In the genomic region with DNA sequence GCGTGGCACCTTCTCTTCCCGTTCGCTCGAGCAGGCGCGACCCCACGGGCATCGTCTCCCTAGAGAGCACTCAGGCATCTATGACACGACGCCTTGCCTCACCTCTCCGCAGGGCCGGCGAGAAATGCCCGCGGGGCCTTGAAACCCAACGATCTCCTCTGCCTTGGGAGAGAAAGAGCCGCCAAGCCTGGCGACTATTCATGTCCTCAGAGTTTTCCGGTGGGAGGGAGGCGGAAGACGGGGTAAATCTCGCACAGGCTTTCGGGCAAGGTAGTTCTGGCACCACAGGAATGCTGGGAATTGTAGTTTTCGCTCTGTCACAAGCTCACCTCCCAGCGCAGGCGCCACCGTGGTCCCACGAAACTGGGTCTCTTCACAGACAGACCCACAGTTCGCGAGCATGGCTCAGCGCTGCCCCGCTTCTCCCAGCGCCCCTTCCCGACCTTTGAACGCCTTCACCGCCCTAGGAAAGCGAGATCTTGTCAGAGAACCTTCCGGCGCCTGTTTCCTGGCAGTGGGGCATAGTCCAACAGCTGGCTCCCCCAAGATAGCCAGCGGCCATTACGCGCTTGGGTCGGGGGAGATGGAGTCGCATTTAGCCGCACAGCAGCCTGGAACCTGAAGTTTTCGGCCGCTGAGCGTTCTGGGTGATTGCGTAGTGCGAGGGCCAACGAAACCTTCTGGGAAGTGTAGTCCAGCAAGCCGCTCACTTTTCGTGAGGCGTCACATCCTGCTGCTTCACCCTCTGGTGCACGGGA, we compare ENCODE assay signal across 8 cellular contexts. TPM values are rescaled to one million over a fixed set of nuclear protein-coding genes. Genes with fewer than 3 reads are reported as not detected.
A peak's percentile ranks its signal among the peaks of the same experiment; 100 is the strongest.
DNase-seq lines count a peak whose midpoint lies in the region; ATAC-seq and TF ChIP-seq lines count a peak whose summit lies in the region.

A gene with protein sequence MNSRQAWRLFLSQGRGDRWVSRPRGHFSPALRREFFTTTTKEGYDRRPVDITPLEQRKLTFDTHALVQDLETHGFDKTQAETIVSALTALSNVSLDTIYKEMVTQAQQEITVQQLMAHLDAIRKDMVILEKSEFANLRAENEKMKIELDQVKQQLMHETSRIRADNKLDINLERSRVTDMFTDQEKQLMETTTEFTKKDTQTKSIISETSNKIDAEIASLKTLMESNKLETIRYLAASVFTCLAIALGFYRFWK (minus strand): TSS at position 597 of the 758 bp plus-strand sequence. CDS start 395 bp downstream, at position 202.

- ATAC-seq in GM18498 (IDR thresholded peaks at IDR 0.05; ENCODE audit: unreplicated experiment): peak; percentile 90
- ATAC-seq in HG02938 (IDR thresholded peaks at IDR 0.05; ENCODE audit: unreplicated experiment): peak; percentile 92
- ATAC-seq in left ventricle myocardium superior: peak; percentile 98

- H3K9me3 ChIP-seq in prostate gland: no peaks in the 10 kb centered on the region

- H3K36me3 ChIP-seq in prostate gland (no peaks in the 10 kb centered on the region), urinary bladder (ENCODE audit: insufficient read depth) (no peaks in the 10 kb centered on the region)

- H3K27ac ChIP-seq in angular gyrus (ENCODE audit: low read depth, low read length) (peak within 1 kb of the TSS; percentile 100), prostate gland (peak within 1 kb of the TSS; percentile 96 to 97), urinary bladder (ENCODE audit: low read depth) (peak within 1 kb of the TSS; percentile 99)

- H3K4me3 ChIP-seq in prostate gland: peak within 1 kb of the TSS; percentile 72
- peak within 1 kb of the TSS; percentile 60 for H3K4me3 ChIP-seq in urinary bladder (ENCODE audit: low read depth, low read length)

- DNase-seq in NCI-H187 (lab: John Stamatoyannopoulos, UW) (peak; percentile 94 to 97), T-helper 2 cell (peak; percentile 73 to 99 (median 91)), left ventricle myocardium superior (peak; percentile 94), prostate gland (ENCODE audit: low spot score) (peak; percentile 98)

- under 1% methylated on average over 41 of the region's 55 CpGs for WGBS in prostate gland
- under 1% methylated on average over 55 of the region's 55 CpGs for WGBS in urinary bladder

- H3K4me1 ChIP-seq in prostate gland (replicated peaks) (peaks cover 12% of the 10 kb centered on the region), urinary bladder (ENCODE audit: insufficient read depth) (peaks cover 2% of the 10 kb centered on the region)

- TF ChIP-seq POLR2A in prostate gland (IDR thresholded peaks at IDR 0.05): peak; percentile 81

- TF ChIP-seq CTCF in prostate gland (IDR thresholded peaks at IDR 0.05): peak in 2 of 4 experiments; percentile 38 to 42

- intact Hi-C loops in left ventricle myocardium superior (cut with micrococcal nuclease): no loop called here
- intact Hi-C loops in prostate gland (cut with DNase I): loop anchor here (2.0 to 5.0 kb wide), 2 partner anchors 93 to 384 kb away; a partner anchor contains a TSS

- no peaks in the 10 kb centered on the region for H3K27me3 ChIP-seq in prostate gland (replicated peaks; ENCODE audit: insufficient read depth)

RNA-seq across cellular contexts. Expression of the gene that starts here (rescaled TPM):
- total RNA-seq in left ventricle myocardium superior (21.0 TPM), prostate gland (10 to 100 TPM; 43.8 to 48.2 TPM), urinary bladder (86.0 TPM)
- 33.9 TPM for polyA plus RNA-seq in urinary bladder

Comparison
In these comparisons a context has a peak if more than half of its experiments do, and no peak if none do; other contexts are left out.
1. Peak in every context shown above with its lines: DNase-seq, ATAC-seq, H3K4me3 ChIP-seq and H3K27ac ChIP-seq.